In the genomic region with DNA sequence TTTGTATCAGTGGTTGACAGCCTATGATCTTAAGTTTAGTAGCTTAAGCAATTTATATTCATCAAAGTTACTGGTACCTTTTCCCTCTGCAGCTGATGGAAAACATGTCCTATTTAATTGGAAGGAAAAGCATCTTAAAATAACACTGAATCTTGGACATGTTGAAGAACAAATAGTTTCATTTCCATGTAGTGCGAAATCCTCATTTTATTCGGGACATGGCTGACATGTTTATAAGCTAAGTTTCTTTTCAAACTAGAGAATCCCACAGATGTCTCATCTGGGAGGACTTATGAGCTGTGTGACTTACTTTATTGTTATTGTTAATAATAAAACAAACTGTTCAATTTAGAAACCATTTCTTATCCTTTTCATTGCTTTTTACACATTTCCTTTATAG, we compare ENCODE assay signal across 15 cellular contexts.
A peak's percentile ranks its signal among the peaks of the same experiment; 100 is the strongest.
DNase-seq lines count a peak whose midpoint lies in the region; ATAC-seq, FAIRE-seq and TF ChIP-seq lines count a peak whose summit lies in the region.
"Had no signal": no experiment of that assay in that cellular context is flagged by ENCODE, and none has a peak within 500 bp of the region (broad histone marks: within the 10 kb centered on the region; RNA-seq: fewer than 3 reads in every experiment).

No MANE protein-coding gene starts in this region.

- no peak for DNase-seq in sigmoid colon
- no peak for DNase-seq in uterus
- DNase-seq in HAP-1 (ENCODE audit: low spot score in 2 of 2), result no peak
- no peak for DNase-seq in RCC 7860 (ENCODE audit: low spot score)
- DNase-seq in NCI-H2227 (lab: John Stamatoyannopoulos, UW; ENCODE audit: unreplicated experiment), result no peak
- DNase-seq: Calu3; CD8-positive, alpha-beta T cell; DMS79 treated with DMSO at 0.1 percent for 48 hours; GF-D8; H9 had no signal

- H3K36me3 ChIP-seq in gastroesophageal sphincter (no peaks in the 10 kb centered on the region), sigmoid colon (no peaks in the 10 kb centered on the region), uterus (no peaks in the 10 kb centered on the region), HAP-1 (replicated peaks) (no peaks in the 10 kb centered on the region)
- H3K36me3 ChIP-seq: BLaER1 treated with 17β-estradiol and CSF1 and Interleukin-3, amounts not matched to agents 10 nM and 100 nM had no signal

- no peaks in the 10 kb centered on the region for H3K27me3 ChIP-seq in gastroesophageal sphincter
- no peaks in the 10 kb centered on the region for H3K27me3 ChIP-seq in sigmoid colon
- no peaks in the 10 kb centered on the region for H3K27me3 ChIP-seq in uterus
- H3K27me3 ChIP-seq in HAP-1 (ENCODE audit: low read depth), result no peaks in the 10 kb centered on the region
- H3K27me3 ChIP-seq: BLaER1 treated with 17β-estradiol and CSF1 and Interleukin-3, amounts not matched to agents 10 nM and 100 nM had no signal

- TF ChIP-seq CTCF in gastroesophageal sphincter (IDR thresholded peaks at IDR 0.05), result no peak
- TF ChIP-seq CTCF in sigmoid colon (IDR thresholded peaks at IDR 0.05), result no peak
- no peak for TF ChIP-seq CTCF in uterus (IDR thresholded peaks at IDR 0.05)

- in situ Hi-C loops in HAP-1 (cut with MboI; ENCODE audit: low sequenced_read_pairs), result no loop called here

- no peak for ATAC-seq in gastroesophageal sphincter
- ATAC-seq: CD8-positive, alpha-beta T cell had no signal

- WGBS in gastroesophageal sphincter (ENCODE audit: low coverage in 1 of 2), 2 donors, result 16 to 27% methylated on average over 2 of the region's 2 CpGs
- WGBS in sigmoid colon, 2 donors, result 78 to 80% methylated on average over 2 of the region's 2 CpGs

- H3K9me3 ChIP-seq in gastroesophageal sphincter, result peaks cover 0 to 7% (median 0%) of the 10 kb centered on the region in 3 donors
- H3K9me3 ChIP-seq in sigmoid colon, result no peaks in the 10 kb centered on the region
- no peaks in the 10 kb centered on the region for H3K9me3 ChIP-seq in uterus
- no peaks in the 10 kb centered on the region for H3K9me3 ChIP-seq in HAP-1

- TF ChIP-seq EP300 in gastroesophageal sphincter (IDR thresholded peaks at IDR 0.05) (no peak), sigmoid colon (IDR thresholded peaks at IDR 0.05) (no peak)

- TF ChIP-seq POLR2A in gastroesophageal sphincter (IDR thresholded peaks at IDR 0.05) (no peak), sigmoid colon (IDR thresholded peaks at IDR 0.05) (no peak), uterus (IDR thresholded peaks at IDR 0.05) (no peak)

- no peak overlapping the region for H3K4me3 ChIP-seq in gastroesophageal sphincter
- H3K4me3 ChIP-seq in sigmoid colon, result no peak overlapping the region
- H3K4me3 ChIP-seq in uterus, result no peak overlapping the region
- no peak overlapping the region for H3K4me3 ChIP-seq in HAP-1
- H3K4me3 ChIP-seq: BLaER1 treated with 17β-estradiol and CSF1 and Interleukin-3, amounts not matched to agents 10 nM and 100 nM had no signal

- intact Hi-C loops in sigmoid colon (cut with DNase I) (no loop called here), uterus (cut with DNase I; ENCODE audit: low total_unique reads) (no loop called here)

- FAIRE-seq in endometrium (lab: Jason Lieb, UNC) (peak; percentile 93), RCC 7860 (lab: Jason Lieb, UNC) (no peak)
- FAIRE-seq: H1 had no signal

- H3K4me1 ChIP-seq in gastroesophageal sphincter (peaks cover 0 to 19% (median 6%) of the 10 kb centered on the region in 3 donors), sigmoid colon (peaks cover 0 to 47% (median 25%) of the 10 kb centered on the region in 4 donors), uterus (peaks cover 0 to 4% of the 10 kb centered on the region in 2 donors), HAP-1 (no peaks in the 10 kb centered on the region)

- H3K27ac ChIP-seq in gastroesophageal sphincter (peak overlapping the region; percentile 39 to 53 (median 50)), sigmoid colon (peak overlapping the region in 3 of 4 donors; percentile 14 to 42 (median 27)), uterus (peak overlapping the region; percentile 33 to 35)
- H3K27ac ChIP-seq: BLaER1 treated with 17β-estradiol and CSF1 and Interleukin-3, amounts not matched to agents 10 nM and 100 nM; HL-60 had no signal
